8 cellular contexts compared by ENCODE assay signal in genomic region chr2:112451317-112451716, GRCh38.
"Had no signal": no experiment of that assay in that cellular context is flagged by ENCODE, and none has a peak within 500 bp of the region (broad histone marks: within the 10 kb centered on the region; RNA-seq: fewer than 3 reads in every experiment).

No MANE protein-coding gene starts in this region.

- H3K4me3 ChIP-seq: GM12878 had no signal

- FAIRE-seq: G401.6, GM12878, GM12891, GM12892, GM18507, GM19239 had no signal

- ATAC-seq: GM12878 had no signal

- DNase-seq: GDM1, GF-D8 had no signal
